ENCODE assay signal across 20 cellular contexts in genomic region chr11:128335729-128336128, GRCh38.
A peak's percentile ranks its signal among the peaks of the same experiment; 100 is the strongest.
DNase-seq lines count a peak whose midpoint lies in the region; ATAC-seq, FAIRE-seq and TF ChIP-seq lines count a peak whose summit lies in the region.
"Had no signal": no experiment of that assay in that cellular context is flagged by ENCODE, and none has a peak within 500 bp of the region (broad histone marks: within the 10 kb centered on the region; RNA-seq: fewer than 3 reads in every experiment).

No MANE protein-coding gene starts in this region.

- POLR2A ChIA-PET in HepG2 (lab: Yijun Ruan, JAX) = interaction anchor here (1.1 to 2.5 kb wide), 4 partner anchors 89 to 132 kb away, joined by 4 to 10 read pairs (median 5); no protein-coding TSS in a partner anchor
- POLR2A ChIA-PET in GM10248 (lab: Yijun Ruan, JAX) = no interaction called here

- DNase-seq in HepG2 (ENCODE audit: low spot score) (no peak), right lobe of liver (no peak), osteoblast (ENCODE audit: insufficient read length, low spot score, missing footprints) (no peak), GM10248 (ENCODE audit: extremely low spot score) (no peak), transverse colon (no peak), NCI-H1092 (lab: John Stamatoyannopoulos, UW) (no peak)
- DNase-seq: activated naive CD4-positive, alpha-beta T cell treated with anti-CD3 and anti-CD28 coated beads, Interleukin-2, amount 50 U/mL, for 16 hours; activated T-cell treated with anti-CD3 and anti-CD28 coated beads, Interleukin-2, amount 50 U/mL, for 48 hours; C1 segment of cervical spinal cord; caudate nucleus; hypothalamus; naive thymus-derived CD4-positive, alpha-beta T cell; NCI-H1694; NCI-H2171; NCI-H526 had no signal

- H4K20me1 ChIP-seq in HepG2 (ENCODE audit: insufficient read depth, low read length) (no peaks in the 10 kb centered on the region), osteoblast (ENCODE audit: insufficient read depth, low read length) (no peaks in the 10 kb centered on the region)

- H3K36me3 ChIP-seq in HepG2 (replicated peaks in 1 of 2; ENCODE audit: control insufficient read depth in 1 of 2, insufficient read depth in 2 of 2, low read length in 2 of 2) (no peaks in the 10 kb centered on the region), right lobe of liver (no peaks in the 10 kb centered on the region), gastroesophageal sphincter (no peaks in the 10 kb centered on the region), osteoblast (ENCODE audit: insufficient read depth, low read length) (no peaks in the 10 kb centered on the region), urinary bladder (ENCODE audit: insufficient read depth) (no peaks in the 10 kb centered on the region), transverse colon (no peaks in the 10 kb centered on the region)
- H3K36me3 ChIP-seq: ovary had no signal

- H3K4me1 ChIP-seq in HepG2 (ENCODE audit: insufficient read depth, low read length) (peaks cover 31% of the 10 kb centered on the region), right lobe of liver (peaks cover 0 to 6% (median 0%) of the 10 kb centered on the region in 4 donors), gastroesophageal sphincter (peaks cover 0 to 9% (median 0%) of the 10 kb centered on the region in 3 donors), osteoblast (ENCODE audit: insufficient read depth, low read length) (peaks cover 8% of the 10 kb centered on the region), urinary bladder (ENCODE audit: insufficient read depth) (no peaks in the 10 kb centered on the region), transverse colon (no peaks in the 10 kb centered on the region)

- CTCF ChIA-PET in HepG2 (lab: Yijun Ruan, JAX; ENCODE audit: low intra/inter-chr PET ratio, low total read pairs) = no interaction called here
- CTCF ChIA-PET in GM10248 (lab: Yijun Ruan, JAX) = interaction anchor here (0.8 to 2.2 kb wide), 13 partner anchors 8 to 73 kb away, joined by 3 to 8 read pairs (median 3); no protein-coding TSS in a partner anchor

- ATAC-seq in HepG2 = no peak
- ATAC-seq in right lobe of liver = no peak
- no peak for ATAC-seq in gastroesophageal sphincter
- ATAC-seq: naive thymus-derived CD4-positive, alpha-beta T cell had no signal

- H2AFZ ChIP-seq in HepG2 (ENCODE audit: low read length) (no peak overlapping the region), osteoblast (ENCODE audit: low read length) (peak overlapping the region; percentile 47)
- H2AFZ ChIP-seq: GM23248 had no signal

- H3K4me2 ChIP-seq in HepG2 (ENCODE audit: low read depth, low read length) = peak overlapping the region; percentile 26
- no peak overlapping the region for H3K4me2 ChIP-seq in osteoblast (ENCODE audit: insufficient read depth, low read length)

- 65% methylated on average over 10 of the region's 10 CpGs for WGBS in HepG2 (ENCODE audit: low lambda C conversion rate)
- WGBS in right lobe of liver (ENCODE audit: insufficient coverage, low coverage, low lambda C conversion rate, missing lambda C conversion rate) = 73% methylated on average over 5 of the region's 10 CpGs
- 73 to 78% methylated on average over 3 of the region's 10 CpGs for WGBS in gastroesophageal sphincter (ENCODE audit: low coverage in 1 of 2), 2 donors
- 92% methylated on average over 10 of the region's 10 CpGs for WGBS in urinary bladder
- WGBS in transverse colon (ENCODE audit: low coverage in 1 of 2), 2 donors = 89 to 92% methylated on average over 3 to 10 of the region's 10 CpGs

- TF ChIP-seq EP300 in HepG2 (IDR thresholded peaks at IDR 0.05; ENCODE audit: low read depth in 2 of 2, low read length in 2 of 2) = no peak
- TF ChIP-seq EP300 in HepG2 (CRISPR knock-in tag; IDR thresholded peaks at IDR 0.05; ENCODE audit: borderline replicate concordance) = no peak
- TF ChIP-seq EP300 in gastroesophageal sphincter (IDR thresholded peaks at IDR 0.05) = no peak
- TF ChIP-seq EP300 in transverse colon (IDR thresholded peaks at IDR 0.05; ENCODE audit: low read depth) = no peak

- no peaks in the 10 kb centered on the region for H3K79me2 ChIP-seq in HepG2 (ENCODE audit: insufficient read depth, low read length)
- H3K79me2 ChIP-seq in osteoblast (ENCODE audit: insufficient read depth, low read length) = no peaks in the 10 kb centered on the region

- TF ChIP-seq POLR2A in HepG2 (IDR thresholded peaks at IDR 0.05; ENCODE audit: insufficient read depth in 1 of 2, low read depth in 2 of 2, low read length in 2 of 2) = no peak
- TF ChIP-seq POLR2A in right lobe of liver (IDR thresholded peaks at IDR 0.05) = no peak
- TF ChIP-seq POLR2A in gastroesophageal sphincter (IDR thresholded peaks at IDR 0.05) = no peak
- no peak for TF ChIP-seq POLR2A in transverse colon (IDR thresholded peaks at IDR 0.05)

- in situ Hi-C loops in HepG2 (cut with HindIII; ENCODE audit: extremely low pct_ligation_motif_present, low pct_unique_long_range_greater_than_20kb) = no loop called here
- in situ Hi-C loops in transverse colon (cut with MboI; ENCODE audit: low pct_ligation_motif_present in 1 of 4, low pct_unique_long_range_greater_than_20kb in 1 of 4, low sequenced_read_pairs in 3 of 4) = no loop called here

- intact Hi-C loops in HepG2 (cut with micrococcal nuclease; ENCODE audit: unreplicated experiment) (loop anchor here (2.0 kb wide), 1 partner anchor 45 kb away; no protein-coding TSS in a partner anchor), right lobe of liver (cut with DNase I) (no loop called here), transverse colon (cut with DNase I; ENCODE audit: low total_unique reads) (no loop called here)

- TF ChIP-seq RAD21 in HepG2 (CRISPR knock-in tag; IDR thresholded peaks at IDR 0.05) = no peak

- FAIRE-seq in HepG2 (lab: Jason Lieb, UNC) = no peak
- FAIRE-seq: islet of Langerhans had no signal

- H3K9me3 ChIP-seq in HepG2 (ENCODE audit: low read length) (no peaks in the 10 kb centered on the region), right lobe of liver (no peaks in the 10 kb centered on the region), gastroesophageal sphincter (no peaks in the 10 kb centered on the region), osteoblast (ENCODE audit: low read depth, low read length) (no peaks in the 10 kb centered on the region), transverse colon (no peaks in the 10 kb centered on the region)
- H3K9me3 ChIP-seq: ovary had no signal

- H3K27me3 ChIP-seq in HepG2 (ENCODE audit: control insufficient read depth in 1 of 2, insufficient read depth in 2 of 2, low read length in 2 of 2) (no peaks in the 10 kb centered on the region), right lobe of liver (no peaks in the 10 kb centered on the region), gastroesophageal sphincter (no peaks in the 10 kb centered on the region), osteoblast (ENCODE audit: insufficient read depth, low read length) (no peaks in the 10 kb centered on the region), transverse colon (no peaks in the 10 kb centered on the region)
- H3K27me3 ChIP-seq: ovary had no signal

- no TSS peak for BruUV-seq in HepG2 (replicated peaks; lab: Mats Ljungman, UMichigan)

- H3K9ac ChIP-seq in HepG2 (ENCODE audit: insufficient read depth, low read depth, low read length) = no peak overlapping the region
- H3K9ac ChIP-seq: GM23248 had no signal

- no peak overlapping the region for H3K4me3 ChIP-seq in HepG2 (replicated peaks in 1 of 3; ENCODE audit: insufficient read depth in 1 of 3, low read depth in 2 of 3, low read length in 3 of 3)
- H3K4me3 ChIP-seq in right lobe of liver = no peak overlapping the region
- H3K4me3 ChIP-seq in gastroesophageal sphincter = no peak overlapping the region
- no peak overlapping the region for H3K4me3 ChIP-seq in osteoblast (ENCODE audit: insufficient read depth, low read length)
- H3K4me3 ChIP-seq in urinary bladder (ENCODE audit: low read depth, low read length) = no peak overlapping the region
- H3K4me3 ChIP-seq in transverse colon = no peak overlapping the region
- H3K4me3 ChIP-seq: GM23248, ovary had no signal

- peak overlapping the region; percentile 38 for H3K27ac ChIP-seq in HepG2 (ENCODE audit: extremely low read length, insufficient read depth, low read length)
- H3K27ac ChIP-seq in right lobe of liver = peak overlapping the region in 1 of 3 donors; percentile 58
- H3K27ac ChIP-seq in gastroesophageal sphincter = peak overlapping the region in 3 of 4 donors; percentile 8 to 59 (median 41)
- no peak overlapping the region for H3K27ac ChIP-seq in osteoblast (ENCODE audit: low read depth, low read length)
- peak overlapping the region; percentile 30 for H3K27ac ChIP-seq in urinary bladder (ENCODE audit: low read depth)
- H3K27ac ChIP-seq in transverse colon = no peak overlapping the region
- H3K27ac ChIP-seq: GM23248, ovary had no signal

- TF ChIP-seq CTCF in HepG2 (CRISPR knock-in tag; IDR thresholded peaks at IDR 0.05) (no peak), right lobe of liver (IDR thresholded peaks at IDR 0.05) (no peak), gastroesophageal sphincter (IDR thresholded peaks at IDR 0.05) (no peak), osteoblast (IDR thresholded peaks at IDR 0.05; ENCODE audit: extremely low read depth, low read depth, low read length) (no peak), GM10248 (IDR thresholded peaks at IDR 0.05; ENCODE audit: control extremely low read depth, extremely low read depth, low read depth, missing control alignments) (no peak), transverse colon (IDR thresholded peaks at IDR 0.05) (no peak)

TF ChIP-seq in HepG2, 621 proteins besides CTCF, POLR2A, EP300 and RAD21 (continues in another document):
- TF ChIP-seq ZNF44 (CRISPR knock-in tag; IDR thresholded peaks at IDR 0.05) (no peak), ZXDC (CRISPR knock-in tag; IDR thresholded peaks at IDR 0.05) (no peak), ZFP90 (CRISPR knock-in tag; IDR thresholded peaks at IDR 0.05; ENCODE audit: borderline replicate concordance) (no peak), ZNF3 (CRISPR knock-in tag; IDR thresholded peaks at IDR 0.05) (no peak), THYN1 (CRISPR knock-in tag; IDR thresholded peaks at IDR 0.05; ENCODE audit: borderline replicate concordance, low read depth) (no peak)

Comparison
In these comparisons a context has a peak if more than half of its experiments do, and no peak if none do; other contexts are left out.
1. H3K27ac ChIP-seq: peak in HepG2 (single experiment), gastroesophageal sphincter (3 of 4) and urinary bladder (single experiment); none in osteoblast (single experiment) and transverse colon (0 of 4).